Comparison of ENCODE assay signal across 15 cellular contexts in the genomic region with DNA sequence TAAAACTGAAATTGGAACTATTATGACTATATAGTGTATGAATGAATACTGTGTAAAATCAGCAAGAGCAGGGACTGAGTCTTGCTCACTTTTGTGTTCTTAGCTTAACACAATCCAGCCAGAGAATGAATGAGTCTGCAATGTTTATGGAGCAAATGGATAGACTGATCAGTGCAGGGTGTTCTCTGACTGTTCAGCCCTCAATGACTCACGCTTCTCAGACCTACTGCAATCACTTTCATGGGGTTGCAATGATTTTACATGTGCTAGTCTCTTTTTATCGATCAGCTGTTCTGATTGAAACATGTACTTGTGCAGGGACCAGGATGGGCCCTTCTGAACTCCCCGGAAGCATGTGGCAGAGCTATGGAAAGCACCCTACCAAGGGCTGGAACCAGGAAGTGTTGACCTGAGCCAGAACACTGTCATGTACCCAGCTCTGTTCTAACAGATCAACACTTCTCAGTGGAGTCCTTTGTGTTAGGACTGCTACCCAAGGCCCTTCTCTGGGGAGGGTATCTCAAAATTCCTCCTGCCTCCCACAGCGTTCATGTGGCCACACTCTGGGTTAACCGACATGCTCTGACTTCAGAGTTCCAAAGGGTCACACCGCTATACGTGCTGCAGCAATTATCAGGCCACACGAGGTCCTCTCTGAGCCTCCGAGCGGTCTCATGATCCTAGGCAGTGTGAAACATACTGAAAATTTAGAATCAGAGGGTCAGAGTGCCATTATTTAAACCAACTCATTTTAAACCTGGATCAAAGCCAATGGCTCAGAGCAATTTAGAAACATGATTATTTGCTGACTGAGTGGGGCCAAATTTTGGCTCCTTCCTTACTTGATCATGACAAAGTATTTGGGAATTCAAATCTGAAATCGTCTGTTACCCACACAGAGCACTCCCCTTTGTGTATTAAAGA. TPM values are rescaled to one million over a fixed set of nuclear protein-coding genes. Genes with fewer than 3 reads are reported as not detected.
DNase-seq lines count a peak whose midpoint lies in the region; ATAC-seq, FAIRE-seq and TF ChIP-seq lines count a peak whose summit lies in the region.
"Had no signal": no experiment of that assay in that cellular context is flagged by ENCODE, and none has a peak within 500 bp of the region (broad histone marks: within the 10 kb centered on the region; RNA-seq: fewer than 3 reads in every experiment).

No MANE protein-coding gene starts in this region.

- ATAC-seq in foreskin keratinocyte (peak; percentile 96), upper lobe of right lung (peak; percentile 25)
- ATAC-seq: activated T-cell treated with anti-CD3 and anti-CD28 coated beads, Interleukin-2, amount 50 U/mL, for 4 hours had no signal

- DNase-seq in NCI-H1417 (lab: John Stamatoyannopoulos, UW) (peak in 2 of 3 experiments; percentile 15 to 39), NCI-H1417 treated with DMSO at 0.1 percent for 48 hours (lab: John Stamatoyannopoulos, UW) (no peak), astrocyte (ENCODE audit: low read depth) (peak; percentile 2), foreskin keratinocyte (peak; percentile 44 to 74), upper lobe of right lung (no peak), NOMO-1 treated with dmso at 0.1 percent for 144 hours (lab: John Stamatoyannopoulos, UW; ENCODE audit: unreplicated experiment) (no peak), GM13976 (ENCODE audit: low spot score) (no peak)
- DNase-seq in activated T-cell treated with anti-CD3 and anti-CD28 coated beads, Interleukin-2, amount 50 U/mL, for 48 hours = no peak
- DNase-seq: activated CD4-positive, alpha-beta T cell treated with anti-CD3 and anti-CD28 coated beads, Interleukin-2, amount 10 ng/mL, durations not matched to agents 24 days and 14 days; activated T-cell treated with anti-CD3 and anti-CD28 coated beads, Interleukin-2, amount 50 U/mL, for 4 hours; adrenal gland; NCI-H1930; stimulated activated CD4-positive, alpha-beta T cell treated with anti-CD3 and anti-CD28 coated beads, Interleukin-12 subunit alpha, Interleukin-12 subunit beta, amount 100 ng/mL, for 4 hours had no signal

- no peaks in the 10 kb centered on the region for H4K20me1 ChIP-seq in astrocyte (ENCODE audit: insufficient read depth, low read length)

- H3K4me2 ChIP-seq in astrocyte (ENCODE audit: low read length) = no peak overlapping the region

- no peaks in the 10 kb centered on the region for H3K79me2 ChIP-seq in astrocyte (ENCODE audit: insufficient read depth, low read length)

- FAIRE-seq in astrocyte (lab: Jason Lieb, UNC) = no peak
- FAIRE-seq: A204.1 had no signal

- no peaks in the 10 kb centered on the region for H3K27me3 Mint-ChIP-seq in astrocyte (ENCODE audit: low read depth, unreplicated experiment)
- H3K27me3 Mint-ChIP-seq: activated CD4-positive, alpha-beta T cell treated with anti-CD3 and anti-CD28 coated beads, Interleukin-2, amount 10 ng/mL, durations not matched to agents 24 days and 14 days had no signal

- H3K27ac ChIP-seq in astrocyte (ENCODE audit: low read depth, low read length) (no peak overlapping the region), foreskin keratinocyte (no peak overlapping the region), upper lobe of right lung (no peak overlapping the region)
- H3K27ac ChIP-seq: adrenal gland, neutrophil had no signal

- no peak overlapping the region for H3K9ac ChIP-seq in astrocyte (ENCODE audit: low read length)

- no peak overlapping the region for H3K4me3 ChIP-seq in astrocyte (ENCODE audit: insufficient read depth, low read depth, low read length)
- H3K4me3 ChIP-seq in upper lobe of right lung = no peak overlapping the region
- H3K4me3 ChIP-seq: adrenal gland had no signal

- H3K27me3 ChIP-seq in astrocyte (ENCODE audit: insufficient read depth, low read length) = no peaks in the 10 kb centered on the region
- no peaks in the 10 kb centered on the region for H3K27me3 ChIP-seq in foreskin keratinocyte
- H3K27me3 ChIP-seq in upper lobe of right lung = no peaks in the 10 kb centered on the region
- H3K27me3 ChIP-seq: adrenal gland, neutrophil had no signal

- H3K9me3 ChIP-seq in astrocyte (ENCODE audit: insufficient read depth, low read depth, low read length) (no peaks in the 10 kb centered on the region), upper lobe of right lung (no peaks in the 10 kb centered on the region)
- H3K9me3 ChIP-seq: adrenal gland, neutrophil had no signal

- H3K4me1 ChIP-seq in astrocyte (ENCODE audit: insufficient read depth, low read length) = no peaks in the 10 kb centered on the region
- no peaks in the 10 kb centered on the region for H3K4me1 ChIP-seq in foreskin keratinocyte
- H3K4me1 ChIP-seq in upper lobe of right lung = no peaks in the 10 kb centered on the region
- H3K4me1 ChIP-seq: adrenal gland had no signal

- no peak for TF ChIP-seq CTCF in astrocyte (IDR thresholded peaks at IDR 0.05; ENCODE audit: insufficient read depth, low read depth, low read length)
- TF ChIP-seq CTCF in foreskin keratinocyte (conservative IDR thresholded peaks at IDR 0.05) = no peak
- no peak for TF ChIP-seq CTCF in upper lobe of right lung (IDR thresholded peaks at IDR 0.05)
- no peak for TF ChIP-seq CTCF in GM13976 (IDR thresholded peaks at IDR 0.05; ENCODE audit: borderline replicate concordance, control extremely low read depth, extremely low read depth, insufficient read depth, missing control alignments)

- no peaks in the 10 kb centered on the region for H3K9me3 Mint-ChIP-seq in astrocyte (ENCODE audit: unreplicated experiment)
- H3K9me3 Mint-ChIP-seq: activated T-cell treated with anti-CD3 and anti-CD28 coated beads, Interleukin-2, amount 50 U/mL, for 4 hours had no signal

- no peak overlapping the region for H2AFZ ChIP-seq in astrocyte (ENCODE audit: low read depth, low read length)

- in situ Hi-C loops in GM13976 (cut with MboI; ENCODE audit: low sequenced_read_pairs, unreplicated experiment) = no loop called here

- no peaks in the 10 kb centered on the region for H3K36me3 ChIP-seq in astrocyte (ENCODE audit: insufficient read depth, low read length)
- no peaks in the 10 kb centered on the region for H3K36me3 ChIP-seq in upper lobe of right lung
- H3K36me3 ChIP-seq: adrenal gland, neutrophil had no signal

- peaks cover 2% of the 10 kb centered on the region for H3K4me1 Mint-ChIP-seq in astrocyte (ENCODE audit: low read depth, unreplicated experiment)
- H3K4me1 Mint-ChIP-seq: activated CD4-positive, alpha-beta T cell treated with anti-CD3 and anti-CD28 coated beads, Interleukin-2, amount 10 ng/mL, durations not matched to agents 24 days and 14 days had no signal

- no peak overlapping the region for H3K4me3 Mint-ChIP-seq in astrocyte (ENCODE audit: unreplicated experiment)
- H3K4me3 Mint-ChIP-seq: activated CD4-positive, alpha-beta T cell treated with anti-CD3 and anti-CD28 coated beads, Interleukin-2, amount 10 ng/mL, durations not matched to agents 24 days and 14 days; activated T-cell treated with anti-CD3 and anti-CD28 coated beads, Interleukin-2, amount 50 U/mL, for 4 hours had no signal

- H3K27ac Mint-ChIP-seq in astrocyte (ENCODE audit: unreplicated experiment) = peak overlapping the region; percentile 48
- H3K27ac Mint-ChIP-seq: activated CD4-positive, alpha-beta T cell treated with anti-CD3 and anti-CD28 coated beads, Interleukin-2, amount 10 ng/mL, durations not matched to agents 24 days and 14 days had no signal

- H3K36me3 Mint-ChIP-seq in astrocyte (ENCODE audit: low read depth, unreplicated experiment) = no peaks in the 10 kb centered on the region

- intact Hi-C loops in upper lobe of right lung (cut with DNase I) = no loop called here

RNA-seq across cellular contexts. Expression of gene GRIK1, which starts 35.2 kb away (rescaled TPM):
- total RNA-seq in astrocyte (not detected in 2 replicates), foreskin keratinocyte (not detected in 2 replicates), upper lobe of right lung (not detected)
- polyA plus RNA-seq in foreskin keratinocyte = not detected in 2 replicates
- total RNA-seq: activated CD4-positive, alpha-beta T cell treated with anti-CD3 and anti-CD28 coated beads, Interleukin-2, amount 10 ng/mL, durations not matched to agents 24 days and 14 days; activated T-cell treated with anti-CD3 and anti-CD28 coated beads, Interleukin-2, amount 50 U/mL, for 4 hours had no signal

Comparison
In these comparisons a context has a peak if more than half of its experiments do, and no peak if none do; other contexts are left out.
1. DNase-seq: peak in NCI-H1417 (2 of 3), astrocyte (single experiment) and foreskin keratinocyte (2 of 2); none in NCI-H1417 treated with DMSO at 0.1 percent for 48 hours (single experiment), upper lobe of right lung (single experiment), NOMO-1 treated with dmso at 0.1 percent for 144 hours (single experiment), GM13976 (single experiment) and activated T-cell treated with anti-CD3 and anti-CD28 coated beads, Interleukin-2, amount 50 U/mL, for 48 hours (0 of 2).